In genomic region chr7:140696679-140697446, GRCh38 we compare ENCODE assay signal across 8 cellular contexts. TPM values are rescaled to one million over a fixed set of nuclear protein-coding genes. Genes with fewer than 3 reads are reported as not detected.
DNase-seq lines count a peak whose midpoint lies in the region; ATAC-seq and TF ChIP-seq lines count a peak whose summit lies in the region.

TSS of gene NDUFB2 (plus strand) at chr7:140696708. CDS start at chr7:140696745, 37 bp downstream.

- peak within 1 kb of the TSS; percentile 99 for H4K8ac ChIP-seq in trophoblast cell (ENCODE audit: low read depth, low read length)

- H3K4me1 ChIP-seq in trophoblast cell (ENCODE audit: control insufficient read depth in 1 of 2, insufficient read depth in 2 of 2, low read length in 2 of 2) (peaks cover 5 to 8% of the 10 kb centered on the region in 2 experiments), upper lobe of left lung (peaks cover 13 to 22% (median 17%) of the 10 kb centered on the region in 4 donors)

- no peaks in the 10 kb centered on the region for H3K9me3 ChIP-seq in MG63
- no peaks in the 10 kb centered on the region for H3K9me3 ChIP-seq in trophoblast cell (ENCODE audit: insufficient read depth, low read depth, low read length)
- no peaks in the 10 kb centered on the region for H3K9me3 ChIP-seq in upper lobe of left lung

- peaks cover 12% of the 10 kb centered on the region for H3K79me1 ChIP-seq in trophoblast cell (ENCODE audit: low read length)

- H3K18ac ChIP-seq in trophoblast cell (ENCODE audit: low read length): peak within 1 kb of the TSS; percentile 100

- TF ChIP-seq EP300 in upper lobe of left lung (IDR thresholded peaks at IDR 0.05): no peak

- intact Hi-C loops in cardiac septum (cut with DNase I): loop anchor here (1.0 to 10.0 kb wide), 4 partner anchors 23 to 858 kb away; partner anchors contain the start of genes AGK, BRAF and MRPS33

- peak within 1 kb of the TSS; percentile 99 for H4K12ac ChIP-seq in trophoblast cell (ENCODE audit: low read depth, low read length)

- peak within 1 kb of the TSS; percentile 60 for H3K4me2 ChIP-seq in trophoblast cell (ENCODE audit: low read length)

- H2BK120ac ChIP-seq in trophoblast cell (ENCODE audit: insufficient read depth, low read length, poor library complexity): peak within 1 kb of the TSS; percentile 97

- no peak for TF ChIP-seq CTCF in upper lobe of left lung (IDR thresholded peaks at IDR 0.05)

- peak within 1 kb of the TSS; percentile 89 for H3K4ac ChIP-seq in trophoblast cell (ENCODE audit: low read depth, low read length)

- H2BK12ac ChIP-seq in trophoblast cell (ENCODE audit: low read length): no peak within 1 kb of the TSS

- H2AK5ac ChIP-seq in trophoblast cell (ENCODE audit: low read length): no peak within 1 kb of the TSS

- H3K36me3 ChIP-seq in MG63 (no peaks in the 10 kb centered on the region), trophoblast cell (ENCODE audit: control insufficient read depth in 1 of 2, insufficient read depth in 2 of 2, low read length in 2 of 2) (peaks cover 0 to 5% of the 10 kb centered on the region in 2 experiments), upper lobe of left lung (peaks cover 0 to 7% (median 3%) of the 10 kb centered on the region in 4 donors)

- 0 to 1% (median 0%) methylated on average over 55 to 82 of the region's 82 CpGs for WGBS in adipose tissue, 3 donors
- WGBS in trophoblast cell (ENCODE audit: extremely low coverage, insufficient coverage, insufficient read length): no CpG with 5 or more reads among the region's 82 CpGs
- 0% methylated on average over 20 to 37 of the region's 82 CpGs for WGBS in upper lobe of left lung, 2 donors

- H3K23ac ChIP-seq in trophoblast cell (ENCODE audit: low read length): no peak within 1 kb of the TSS

- H3K9ac ChIP-seq in trophoblast cell (ENCODE audit: low read length): peak within 1 kb of the TSS; percentile 91

- H3K79me2 ChIP-seq in trophoblast cell (ENCODE audit: control insufficient read depth, insufficient read depth, low read length, poor library complexity): peaks cover 15% of the 10 kb centered on the region

- H3K14ac ChIP-seq in trophoblast cell (ENCODE audit: low read length): peak within 1 kb of the TSS; percentile 81

- TF ChIP-seq POLR2A in GM10847 (IDR thresholded peaks at IDR 0.05; ENCODE audit: extremely low read depth, insufficient read length): peak; percentile 71
- peak in 3 of 4 donors; percentile 51 to 93 (median 83) for TF ChIP-seq POLR2A in upper lobe of left lung (IDR thresholded peaks at IDR 0.05)

- peak within 1 kb of the TSS; percentile 95 for H4K91ac ChIP-seq in trophoblast cell (ENCODE audit: low read depth, low read length)

- peak within 1 kb of the TSS; percentile 93 for H2BK5ac ChIP-seq in trophoblast cell (ENCODE audit: low read depth, low read length, poor library complexity)

- H3K4me3 ChIP-seq in MG63 (peak within 1 kb of the TSS; percentile 84), trophoblast cell (ENCODE audit: low read depth, low read length) (peak within 1 kb of the TSS; percentile 94), upper lobe of left lung (peak within 1 kb of the TSS; percentile 65 to 94 (median 82))

- ATAC-seq in SK-N-SH treated with all-trans-retinoic acid at 6 μM for 48 hours (peak; percentile 94), upper lobe of left lung (ENCODE audit: low FRiP score in 2 of 2) (peak; percentile 96 to 98)

- DNase-seq in HCEC 1CT (peak; percentile 73), MG63 (peak; percentile 70), cardiac septum (ENCODE audit: low spot score) (peak; percentile 91), trophoblast cell (peak; percentile 33 to 71), upper lobe of left lung (peak; percentile 86 to 100)

- H2AFZ ChIP-seq in trophoblast cell (ENCODE audit: insufficient read depth, low read length, poor library complexity): peak within 1 kb of the TSS; percentile 99

- H3K27me3 ChIP-seq in MG63 (no peaks in the 10 kb centered on the region), trophoblast cell (ENCODE audit: insufficient read depth, low read length) (no peaks in the 10 kb centered on the region), upper lobe of left lung (no peaks in the 10 kb centered on the region)

- H3K27ac ChIP-seq in adipose tissue (ENCODE audit: low read depth, low read length) (peak within 1 kb of the TSS; percentile 36), trophoblast cell (ENCODE audit: low read depth, low read length) (peak within 1 kb of the TSS; percentile 94), upper lobe of left lung (peak within 1 kb of the TSS; percentile 86 to 97 (median 88))

TF ChIP-seq in SK-N-SH treated with all-trans-retinoic acid at 6 μM for 48 hours, 23 proteins besides CTCF, POLR2A, EP300 and RAD21:
- 0 out of 2 replicates have a peak, but pooled peaks have one; percentile 32 for TF ChIP-seq ZNF70 (CRISPR knock-in tag; IDR thresholded peaks at IDR 0.05)
- peak; percentile 80 for TF ChIP-seq CSDC2 (CRISPR knock-in tag; IDR thresholded peaks at IDR 0.05)
- peak; percentile 52; the same call in 1 of the 2 replicates for TF ChIP-seq CREB5 (CRISPR knock-in tag; IDR thresholded peaks at IDR 0.05; ENCODE audit: low read depth)
- no peak for TF ChIP-seq TOX (CRISPR knock-in tag; IDR thresholded peaks at IDR 0.05; ENCODE audit: borderline replicate concordance)
- TF ChIP-seq RARB (CRISPR knock-in tag; IDR thresholded peaks at IDR 0.05): no peak; the same call in 1 of the 2 replicates
- TF ChIP-seq PATZ1 (CRISPR knock-in tag; IDR thresholded peaks at IDR 0.05; ENCODE audit: borderline replicate concordance): peak; percentile 47; the same call in 1 of the 2 replicates
- peak; percentile 92 for TF ChIP-seq GLIS3 (CRISPR knock-in tag; IDR thresholded peaks at IDR 0.05)
- peak; percentile 58; the same call in 1 of the 2 replicates for TF ChIP-seq ESRRG (CRISPR knock-in tag; IDR thresholded peaks at IDR 0.05)
- no peak for TF ChIP-seq ZC3H10 (CRISPR knock-in tag; IDR thresholded peaks at IDR 0.05)
- TF ChIP-seq ZFP3 (CRISPR knock-in tag; IDR thresholded peaks at IDR 0.05): peak; percentile 61; the same call in 1 of the 2 replicates
- 0 out of 2 replicates have a peak, but pooled peaks have one; percentile 44 for TF ChIP-seq TSHZ2 (CRISPR knock-in tag; IDR thresholded peaks at IDR 0.05)
TF ChIP-seq in SK-N-SH treated with all-trans-retinoic acid at 6 μM for 48 hours: peak in this region for 8.

RNA-seq across cellular contexts. Expression of gene NDUFB2, which starts in this region (rescaled TPM):
- 196 and 288 TPM in 2 replicates for total RNA-seq in MG63 (2014; rRNA removed; shearing (Covaris generic); ENCODE audit: low replicate concordance)
- 100 to 1,000 TPM; 186 to 435 (median 407) TPM for polyA plus RNA-seq in adipose tissue
- 505 TPM for total RNA-seq in cardiac septum
- 401 and 443 TPM in 2 replicates for polyA plus RNA-seq in trophoblast cell (2013)
- 100 to 1,000 TPM in 5 of 6 donors, 10 to 100 TPM in 1; 51.3 to 204 (median 156) TPM for total RNA-seq in upper lobe of left lung

Comparison
In these comparisons a context has a peak if more than half of its experiments do, and no peak if none do; other contexts are left out.
1. Peak in every context shown above with its lines: DNase-seq, ATAC-seq, H3K4me3 ChIP-seq and H3K27ac ChIP-seq.
2. H3K27ac ChIP-seq: peak in every context shown above with its lines; median percentile 94 in trophoblast cell; 88 in upper lobe of left lung; 36 in adipose tissue.